ENCODE assay signal across 26 cellular contexts in genomic region chr14:85487215-85487614, GRCh38. TPM values are rescaled to one million over a fixed set of nuclear protein-coding genes. Genes with fewer than 3 reads are reported as not detected.
A peak's percentile ranks its signal among the peaks of the same experiment; 100 is the strongest.
DNase-seq lines count a peak whose midpoint lies in the region; ATAC-seq and TF ChIP-seq lines count a peak whose summit lies in the region.
"Had no signal": no experiment of that assay in that cellular context is flagged by ENCODE, and none has a peak within 500 bp of the region (broad histone marks: within the 10 kb centered on the region; RNA-seq: fewer than 3 reads in every experiment).

No MANE protein-coding gene starts in this region.

- peaks cover 9% of the 10 kb centered on the region for H3K9me3 Mint-ChIP-seq in neural progenitor cell

- H3K4me1 ChIP-seq in GM23248 (ENCODE audit: insufficient read depth) (peaks cover 26% of the 10 kb centered on the region), neural progenitor cell (no peaks in the 10 kb centered on the region), prostate gland (replicated peaks) (no peaks in the 10 kb centered on the region)
- H3K4me1 ChIP-seq: parathyroid adenoma, sigmoid colon, tibial nerve had no signal

- H3K27ac Mint-ChIP-seq in neural progenitor cell, result no peak overlapping the region
- H3K27ac Mint-ChIP-seq: effector memory CD8-positive, alpha-beta T cell; nephron progenitor cell; stimulated activated naive CD8-positive, alpha-beta T cell treated with anti-CD3 and anti-CD28 coated beads, Interleukin-15, amount 100 ng/mL, for 72 hours; T-helper 17 cell had no signal

- H3K36me3 ChIP-seq in GM23248 (ENCODE audit: low read depth) (no peaks in the 10 kb centered on the region), neural progenitor cell (no peaks in the 10 kb centered on the region), prostate gland (no peaks in the 10 kb centered on the region)
- H3K36me3 ChIP-seq: lower lobe of right lung, sigmoid colon, tibial nerve had no signal

- in situ Hi-C loops in GM23248 (cut with MboI), result no loop called here

- TF ChIP-seq CTCF in choroid plexus epithelial cell (conservative IDR thresholded peaks at IDR 0.05; ENCODE audit: low read depth, low read length) (no peak), neural progenitor cell (IDR thresholded peaks at IDR 0.05) (no peak), prostate gland (IDR thresholded peaks at IDR 0.05) (no peak)

- H3K36me3 Mint-ChIP-seq in neural progenitor cell, result no peaks in the 10 kb centered on the region

- H3K4me1 Mint-ChIP-seq in neural progenitor cell, result no peaks in the 10 kb centered on the region
- H3K4me1 Mint-ChIP-seq: nephron progenitor cell; stimulated activated naive CD8-positive, alpha-beta T cell treated with anti-CD3 and anti-CD28 coated beads, Interleukin-15, amount 100 ng/mL, for 72 hours; T-helper 17 cell had no signal

- peak overlapping the region; percentile 74 for H3K27ac ChIP-seq in GM23248
- no peak overlapping the region for H3K27ac ChIP-seq in neural progenitor cell
- H3K27ac ChIP-seq in prostate gland, result no peak overlapping the region
- H3K27ac ChIP-seq: C4-2B, lower lobe of right lung, parathyroid adenoma, RWPE1, sigmoid colon, SK-N-MC, tibial nerve had no signal

- H3K9me3 ChIP-seq in GM23248 (ENCODE audit: low read depth) (peaks cover 3% of the 10 kb centered on the region), neural progenitor cell (ENCODE audit: low read depth) (no peaks in the 10 kb centered on the region), prostate gland (no peaks in the 10 kb centered on the region)
- H3K9me3 ChIP-seq: lower lobe of right lung, sigmoid colon had no signal

- H4K20me1 ChIP-seq in GM23248 (ENCODE audit: insufficient read depth) (no peaks in the 10 kb centered on the region), neural progenitor cell (ENCODE audit: low read depth) (no peaks in the 10 kb centered on the region)

- DNase-seq in AG08396 (ENCODE audit: low spot score), result peak; percentile 11
- peak; percentile 90 for DNase-seq in GM23248
- DNase-seq in choroid plexus epithelial cell (ENCODE audit: low read depth), result peak; percentile 74
- no peak for DNase-seq in neural progenitor cell (ENCODE audit: low spot score)
- DNase-seq in inferior parietal cortex (ENCODE audit: extremely low spot score), result no peak
- DNase-seq in prostate gland (ENCODE audit: low spot score), result no peak
- DNase-seq: activated CD4-positive, alpha-beta T cell treated with anti-CD3 and anti-CD28 coated beads for 4 hours; activated CD8-positive, alpha-beta memory T cell treated with anti-CD3 and anti-CD28 coated beads for 24 hours; activated gamma-delta T cell; activated T-cell treated with anti-CD3 and anti-CD28 coated beads, Interleukin-2, amount 50 U/mL, for 1 hour; effector memory CD8-positive, alpha-beta T cell; kidney glomerular epithelial cell; lower lobe of right lung; NCI-H2029 treated with DMSO at 0.1 percent for 48 hours; NCI-H69; nephron progenitor cell; sigmoid colon; stimulated activated naive CD8-positive, alpha-beta T cell treated with anti-CD3 and anti-CD28 coated beads, Interleukin-15, amount 100 ng/mL, for 72 hours; T-helper 17 cell had no signal

- H3K27me3 ChIP-seq in GM23248 (replicated peaks; ENCODE audit: insufficient read depth), result no peaks in the 10 kb centered on the region
- H3K27me3 ChIP-seq in neural progenitor cell, result no peaks in the 10 kb centered on the region
- H3K27me3 ChIP-seq in prostate gland (replicated peaks; ENCODE audit: insufficient read depth), result no peaks in the 10 kb centered on the region
- H3K27me3 ChIP-seq: sigmoid colon, tibial nerve had no signal

- WGBS in GM23248 (ENCODE audit: low coverage in 1 of 2, low lambda C conversion rate in 2 of 2, missing lambda C conversion rate in 2 of 2), 2 experiments, result 9 to 12% methylated on average over 4 of the region's 4 CpGs
- 89% methylated on average over 4 of the region's 4 CpGs for WGBS in prostate gland

- H3K9ac ChIP-seq in GM23248 (0 out of 2 replicates have a peak overlapping the region, but pooled peaks have one; percentile 7), neural progenitor cell (no peak overlapping the region)
- H3K9ac ChIP-seq: parathyroid adenoma had no signal

- H3K4me2 ChIP-seq in GM23248 (ENCODE audit: unreplicated experiment) (peak overlapping the region; percentile 25), neural progenitor cell (no peak overlapping the region)

- intact Hi-C loops in prostate gland (cut with DNase I), result no loop called here

- H3K27me3 Mint-ChIP-seq in neural progenitor cell (ENCODE audit: insufficient read depth, low read depth), result no peaks in the 10 kb centered on the region
- H3K27me3 Mint-ChIP-seq: effector memory CD8-positive, alpha-beta T cell; stimulated activated naive CD8-positive, alpha-beta T cell treated with anti-CD3 and anti-CD28 coated beads, Interleukin-15, amount 100 ng/mL, for 72 hours; T-helper 17 cell had no signal

- H3K4me3 ChIP-seq in GM23248 (peak overlapping the region; percentile 37; the same call in 1 of the 2 replicates), choroid plexus epithelial cell (ENCODE audit: low read depth, low read length) (no peak overlapping the region), neural progenitor cell (no peak overlapping the region), prostate gland (no peak overlapping the region)
- H3K4me3 ChIP-seq: lower lobe of right lung, sigmoid colon, SK-N-MC, tibial nerve had no signal

- H3F3A ChIP-seq in GM23248 (ENCODE audit: insufficient read depth), result peaks cover 30% of the 10 kb centered on the region
- no peaks in the 10 kb centered on the region for H3F3A ChIP-seq in neural progenitor cell (ENCODE audit: low read depth)

- no peak for ATAC-seq in GM18867 (IDR thresholded peaks at IDR 0.05; ENCODE audit: unreplicated experiment)
- no peak for ATAC-seq in GM21423 (IDR thresholded peaks at IDR 0.05; ENCODE audit: unreplicated experiment)
- ATAC-seq: effector memory CD8-positive, alpha-beta T cell; lower lobe of right lung; stimulated activated naive CD8-positive, alpha-beta T cell treated with anti-CD3 and anti-CD28 coated beads, Interleukin-15, amount 100 ng/mL, for 72 hours; T-helper 17 cell had no signal

- no peaks in the 10 kb centered on the region for H3K9me2 ChIP-seq in GM23248 (ENCODE audit: insufficient read depth)

- TF ChIP-seq POLR2A in prostate gland (IDR thresholded peaks at IDR 0.05), result no peak

- H2AFZ ChIP-seq in GM23248, result peak overlapping the region; percentile 13; the same call in 1 of the 2 replicates
- peak overlapping the region; percentile 18 for H2AFZ ChIP-seq in neural progenitor cell (replicated peaks)
- H2AFZ ChIP-seq: parathyroid adenoma had no signal

- H3K79me2 ChIP-seq in GM23248 (ENCODE audit: insufficient read depth), result no peaks in the 10 kb centered on the region
- no peaks in the 10 kb centered on the region for H3K79me2 ChIP-seq in neural progenitor cell (ENCODE audit: low read depth)
- H3K79me2 ChIP-seq: parathyroid adenoma had no signal

- no peak overlapping the region for H3K4me3 Mint-ChIP-seq in neural progenitor cell
- H3K4me3 Mint-ChIP-seq: effector memory CD8-positive, alpha-beta T cell; nephron progenitor cell; stimulated activated naive CD8-positive, alpha-beta T cell treated with anti-CD3 and anti-CD28 coated beads, Interleukin-15, amount 100 ng/mL, for 72 hours; T-helper 17 cell had no signal

RNA-seq across cellular contexts. Expression of gene FLRT2, which starts 42.7 kb away (rescaled TPM):
- total RNA-seq in GM23248 (2014; rRNA removed; shearing (Covaris generic)), result 72.8 and 94.1 TPM in 2 replicates
- polyA plus RNA-seq in GM23248 (2016; fragmentation: Nextera tagmentation; extraction: Ambion mirVana), result 34.9 and 40.0 TPM in 2 replicates
- 8.5 and 8.7 TPM in 2 replicates for total RNA-seq in neural progenitor cell (ENCODE audit: low replicate concordance)
- 10 to 100 TPM in 1 of 2 donors, 1 to 10 TPM in 1; 6.8 to 59.1 TPM for total RNA-seq in prostate gland
- total RNA-seq: T-helper 17 cell had no signal

Comparison
In these comparisons a context has a peak if more than half of its experiments do, and no peak if none do; other contexts are left out.
1. DNase-seq: peak in AG08396 (single experiment), GM23248 (single experiment) and choroid plexus epithelial cell (single experiment); none in neural progenitor cell (single experiment), inferior parietal cortex (single experiment) and prostate gland (single experiment).